In the genomic region with DNA sequence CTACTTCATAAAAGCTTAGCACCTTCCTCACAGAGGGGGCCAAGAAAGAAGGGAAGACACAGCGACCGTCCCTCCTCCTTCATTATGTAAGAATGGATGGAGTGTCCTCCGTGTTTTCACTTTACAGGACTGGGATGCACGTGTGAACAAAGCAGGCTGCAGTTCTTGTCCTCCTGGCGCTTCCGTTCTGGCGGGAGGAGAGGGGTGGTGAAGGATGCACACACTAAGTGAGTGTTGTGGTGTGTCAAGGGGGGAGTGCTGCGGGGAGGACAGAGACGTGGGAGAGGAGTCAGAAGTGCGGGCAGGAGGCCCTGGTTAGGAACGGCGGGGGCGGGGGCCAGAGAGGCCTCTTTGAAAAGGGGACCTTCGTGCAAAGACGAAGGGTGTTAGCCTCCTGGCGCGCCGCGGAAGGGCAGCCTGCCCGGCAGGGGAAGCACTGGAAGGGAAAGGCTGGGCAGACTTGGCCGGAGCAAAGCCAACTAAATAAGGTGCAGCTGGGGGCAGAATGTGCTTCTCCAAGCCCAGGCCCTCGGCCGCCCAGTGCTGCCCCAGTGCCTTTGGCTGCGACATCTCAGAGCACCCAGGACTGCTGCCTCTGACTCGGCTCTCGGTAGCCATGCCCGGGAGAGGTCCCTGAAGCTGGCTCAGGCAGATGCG, we compare ENCODE assay signal across 1 cellular context.
A peak's percentile ranks its signal among the peaks of the same experiment; 100 is the strongest.
TF ChIP-seq lines count a peak whose summit lies in the region.

No MANE protein-coding gene starts in this region.

TF ChIP-seq in H1, 55 proteins besides CTCF, POLR2A, EP300 and RAD21:
- TF ChIP-seq, protein P1, sequence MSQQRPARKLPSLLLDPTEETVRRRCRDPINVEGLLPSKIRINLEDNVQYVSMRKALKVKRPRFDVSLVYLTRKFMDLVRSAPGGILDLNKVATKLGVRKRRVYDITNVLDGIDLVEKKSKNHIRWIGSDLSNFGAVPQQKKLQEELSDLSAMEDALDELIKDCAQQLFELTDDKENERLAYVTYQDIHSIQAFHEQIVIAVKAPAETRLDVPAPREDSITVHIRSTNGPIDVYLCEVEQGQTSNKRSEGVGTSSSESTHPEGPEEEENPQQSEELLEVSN (IDR thresholded peaks at IDR 0.05): peak; percentile 51; the same call in 1 of the 2 replicates
- TF ChIP-seq CHD2 (IDR thresholded peaks at IDR 0.05; ENCODE audit: low read length) (no peak), NRF1 (IDR thresholded peaks at IDR 0.05; ENCODE audit: low read depth, low read length) (no peak), YY1 (IDR thresholded peaks at IDR 0.05; ENCODE audit: low read depth, low read length) (no peak)
